Comparison of ENCODE assay signal across 8 cellular contexts in genomic region chr17:11628831-11629230, GRCh38. TPM values are rescaled to one million over a fixed set of nuclear protein-coding genes. Genes with fewer than 3 reads are reported as not detected.
"Had no signal": no experiment of that assay in that cellular context is flagged by ENCODE, and none has a peak within 500 bp of the region (broad histone marks: within the 10 kb centered on the region; RNA-seq: fewer than 3 reads in every experiment).

No MANE protein-coding gene starts in this region.

- H3K4me2 ChIP-seq: KMS-11 had no signal

- H3K4me3 ChIP-seq: K562 had no signal

- DNase-seq: IMR-90, KBM-7, KG1 had no signal

- H3K27ac ChIP-seq: HL-60, KMS-11 had no signal

RNA-seq across cellular contexts. Expression of gene DNAH9, which starts 30.6 kb away (rescaled TPM):
- total RNA-seq: HepG2, HT1080, IMR-90, K562 had no signal
